ENCODE assay signal across 24 cellular contexts in genomic region chr13:86900906-86901305, GRCh38.
DNase-seq lines count a peak whose midpoint lies in the region; ATAC-seq, FAIRE-seq and TF ChIP-seq lines count a peak whose summit lies in the region.
"Had no signal": no experiment of that assay in that cellular context is flagged by ENCODE, and none has a peak within 500 bp of the region (broad histone marks: within the 10 kb centered on the region; RNA-seq: fewer than 3 reads in every experiment).

No MANE protein-coding gene starts in this region.

- intact Hi-C loops in pancreas (cut with DNase I) = no loop called here

- no peaks in the 10 kb centered on the region for H4K20me1 ChIP-seq in astrocyte (ENCODE audit: insufficient read depth, low read length)
- H4K20me1 ChIP-seq: BLaER1 treated with 17β-estradiol and CSF1 and Interleukin-3, amounts not matched to agents 10 nM and 100 nM had no signal

- H3K9me3 ChIP-seq in astrocyte (ENCODE audit: insufficient read depth, low read depth, low read length) (no peaks in the 10 kb centered on the region), pancreas (no peaks in the 10 kb centered on the region)
- H3K9me3 ChIP-seq: BLaER1 treated with 17β-estradiol and CSF1 and Interleukin-3, amounts not matched to agents 10 nM and 100 nM had no signal

- no peaks in the 10 kb centered on the region for H3K4me1 ChIP-seq in astrocyte (ENCODE audit: insufficient read depth, low read length)
- no peaks in the 10 kb centered on the region for H3K4me1 ChIP-seq in foreskin keratinocyte
- no peaks in the 10 kb centered on the region for H3K4me1 ChIP-seq in pancreas
- H3K4me1 ChIP-seq: BLaER1 treated with 17β-estradiol and CSF1 and Interleukin-3, amounts not matched to agents 10 nM and 100 nM had no signal

- DNase-seq in HPDE6-E6E7 (ENCODE audit: extremely low spot score) (peak; percentile 5), astrocyte (ENCODE audit: low read depth) (peak; percentile 49), foreskin keratinocyte (peak; percentile 18 to 32), retinal pigment epithelial cell (ENCODE audit: low read depth) (peak; percentile 19), GM13976 (ENCODE audit: low spot score) (no peak), Kasumi-1 (lab: John Stamatoyannopoulos, UW) (no peak), pancreas (no peak)
- DNase-seq: CD4-positive, alpha-beta T cell; CD8-positive, alpha-beta memory T cell; DMS 273 treated with DMSO at 0.1 percent for 48 hours; DMS79; EL; GDM1; GM23248; H9 had no signal

- no peak overlapping the region for H3K4me3 ChIP-seq in astrocyte (ENCODE audit: insufficient read depth, low read depth, low read length)
- H3K4me3 ChIP-seq in retinal pigment epithelial cell (ENCODE audit: low read length) = no peak overlapping the region
- H3K4me3 ChIP-seq in pancreas = no peak overlapping the region
- H3K4me3 ChIP-seq: BLaER1 treated with 17β-estradiol and CSF1 and Interleukin-3, amounts not matched to agents 10 nM and 100 nM; GM12878; GM23248 had no signal

- H3K36me3 Mint-ChIP-seq in astrocyte (ENCODE audit: low read depth, unreplicated experiment) = no peaks in the 10 kb centered on the region
- H3K36me3 Mint-ChIP-seq: CD14-positive monocyte; CD8-positive, alpha-beta memory T cell had no signal

- H3K27ac Mint-ChIP-seq in astrocyte (ENCODE audit: unreplicated experiment) = no peak overlapping the region
- H3K27ac Mint-ChIP-seq: B cell; CD14-positive monocyte; CD4-positive, alpha-beta T cell; CD8-positive, alpha-beta memory T cell; H9 had no signal

- H3K27me3 ChIP-seq in astrocyte (ENCODE audit: insufficient read depth, low read length) (no peaks in the 10 kb centered on the region), foreskin keratinocyte (no peaks in the 10 kb centered on the region), pancreas (no peaks in the 10 kb centered on the region)
- H3K27me3 ChIP-seq: BLaER1 treated with 17β-estradiol and CSF1 and Interleukin-3, amounts not matched to agents 10 nM and 100 nM had no signal

- H3K27me3 Mint-ChIP-seq in astrocyte (ENCODE audit: low read depth, unreplicated experiment) = no peaks in the 10 kb centered on the region
- H3K27me3 Mint-ChIP-seq: B cell; CD4-positive, alpha-beta T cell; CD8-positive, alpha-beta memory T cell had no signal

- in situ Hi-C loops in GM13976 (cut with MboI; ENCODE audit: low sequenced_read_pairs, unreplicated experiment) = no loop called here

- no peak for FAIRE-seq in astrocyte (lab: Jason Lieb, UNC)
- no peak for FAIRE-seq in pancreas (lab: Jason Lieb, UNC)
- FAIRE-seq: D721Med, GM12878, GM18507, H1 had no signal

- no peak overlapping the region for H3K4me3 Mint-ChIP-seq in astrocyte (ENCODE audit: unreplicated experiment)
- H3K4me3 Mint-ChIP-seq: B cell; CD14-positive monocyte; CD4-positive, alpha-beta T cell; CD8-positive, alpha-beta memory T cell; H9 had no signal

- 8 to 13% methylated on average over 1 of the region's 1 CpG for WGBS in pancreas, 2 donors

- TF ChIP-seq CTCF in astrocyte (IDR thresholded peaks at IDR 0.05; ENCODE audit: insufficient read depth, low read depth, low read length) (no peak), foreskin keratinocyte (conservative IDR thresholded peaks at IDR 0.05) (no peak), retinal pigment epithelial cell (conservative IDR thresholded peaks at IDR 0.05; ENCODE audit: low read depth, low read length) (no peak), GM13976 (IDR thresholded peaks at IDR 0.05; ENCODE audit: borderline replicate concordance, control extremely low read depth, extremely low read depth, insufficient read depth, missing control alignments) (no peak), pancreas (IDR thresholded peaks at IDR 0.05) (no peak)

- H3K9me3 Mint-ChIP-seq in astrocyte (ENCODE audit: unreplicated experiment) = no peaks in the 10 kb centered on the region
- H3K9me3 Mint-ChIP-seq: CD4-positive, alpha-beta T cell had no signal

- H2AFZ ChIP-seq in astrocyte (ENCODE audit: low read depth, low read length) = no peak overlapping the region
- H2AFZ ChIP-seq: GM23248 had no signal

- H3K36me3 ChIP-seq in astrocyte (ENCODE audit: insufficient read depth, low read length) (no peaks in the 10 kb centered on the region), pancreas (no peaks in the 10 kb centered on the region)
- H3K36me3 ChIP-seq: BLaER1 treated with 17β-estradiol and CSF1 and Interleukin-3, amounts not matched to agents 10 nM and 100 nM had no signal

- H3K27ac ChIP-seq in astrocyte (ENCODE audit: low read depth, low read length) (no peak overlapping the region), foreskin keratinocyte (no peak overlapping the region), pancreas (no peak overlapping the region)
- H3K27ac ChIP-seq: BLaER1 treated with 17β-estradiol and CSF1 and Interleukin-3, amounts not matched to agents 10 nM and 100 nM; GM23248 had no signal

- H3K79me2 ChIP-seq in astrocyte (ENCODE audit: insufficient read depth, low read length) = no peaks in the 10 kb centered on the region

- H3K4me2 ChIP-seq in astrocyte (ENCODE audit: low read length) = no peak overlapping the region
- H3K4me2 ChIP-seq: BLaER1 treated with 17β-estradiol and CSF1 and Interleukin-3, amounts not matched to agents 10 nM and 100 nM had no signal

- no peak for ATAC-seq in foreskin keratinocyte
- no peak for ATAC-seq in GM19452 (IDR thresholded peaks at IDR 0.05; ENCODE audit: unreplicated experiment)
- no peak for ATAC-seq in pancreas
- ATAC-seq: GM12878, HCT116 had no signal

- H3K4me1 Mint-ChIP-seq in astrocyte (ENCODE audit: low read depth, unreplicated experiment) = peaks cover 4% of the 10 kb centered on the region
- H3K4me1 Mint-ChIP-seq: B cell; CD14-positive monocyte; CD8-positive, alpha-beta memory T cell had no signal

- no peak overlapping the region for H3K9ac ChIP-seq in astrocyte (ENCODE audit: low read length)
- H3K9ac ChIP-seq: BLaER1 treated with 17β-estradiol and CSF1 and Interleukin-3, amounts not matched to agents 10 nM and 100 nM; GM23248 had no signal

Comparison
In these comparisons a context has a peak if more than half of its experiments do, and no peak if none do; other contexts are left out.
1. DNase-seq: peak in HPDE6-E6E7 (single experiment), astrocyte (single experiment), foreskin keratinocyte (2 of 2) and retinal pigment epithelial cell (single experiment); none in GM13976 (single experiment), Kasumi-1 (0 of 2) and pancreas (0 of 6).